Comparison of ENCODE assay signal across 8 cellular contexts in genomic region chr7:1432411-1433082, GRCh38. TPM values are rescaled to one million over a fixed set of nuclear protein-coding genes. Genes with fewer than 3 reads are reported as not detected.
DNase-seq lines count a peak whose midpoint lies in the region; ATAC-seq and TF ChIP-seq lines count a peak whose summit lies in the region.

No MANE protein-coding gene starts in this region.

- POLR2A ChIA-PET in CD4-positive, alpha-beta T cell (lab: Charles Lee): no interaction called here

- no peak for TF ChIP-seq EP300 in neural cell (conservative IDR thresholded peaks at IDR 0.05; ENCODE audit: poor library complexity, severe bottlenecking)

- TF ChIP-seq RAD21 in neural cell (conservative IDR thresholded peaks at IDR 0.05): peak; percentile 89

- H3K4me3 ChIP-seq in HAP-1: no peak overlapping the region
- no peak overlapping the region for H3K4me3 ChIP-seq in OCI-LY3 (ENCODE audit: low read length)
- no peak overlapping the region for H3K4me3 ChIP-seq in esophagus squamous epithelium
- H3K4me3 ChIP-seq in neural cell (ENCODE audit: low read length): no peak overlapping the region

- no peak overlapping the region for H3K27ac Mint-ChIP-seq in CD4-positive, alpha-beta T cell
- H3K27ac Mint-ChIP-seq in activated T-cell treated with anti-CD3 and anti-CD28 coated beads, Interleukin-2, amount 50 U/mL, for 24 hours: no peak overlapping the region

- TF ChIP-seq POLR2A in esophagus squamous epithelium (IDR thresholded peaks at IDR 0.05): no peak

- H3K9me3 Mint-ChIP-seq in CD4-positive, alpha-beta T cell: no peaks in the 10 kb centered on the region
- no peaks in the 10 kb centered on the region for H3K9me3 Mint-ChIP-seq in activated T-cell treated with anti-CD3 and anti-CD28 coated beads, Interleukin-2, amount 50 U/mL, for 24 hours

- no peaks in the 10 kb centered on the region for H3K36me3 Mint-ChIP-seq in CD4-positive, alpha-beta T cell (ENCODE audit: low read depth)
- H3K36me3 Mint-ChIP-seq in activated T-cell treated with anti-CD3 and anti-CD28 coated beads, Interleukin-2, amount 50 U/mL, for 24 hours (ENCODE audit: low read depth): no peaks in the 10 kb centered on the region

- CTCF ChIA-PET in CD4-positive, alpha-beta T cell (lab: Charles Lee): interaction anchor here (1.0 to 2.8 kb wide), 4 partner anchors 15 to 207 kb away, joined by 3 to 12 read pairs (median 6); no protein-coding TSS in a partner anchor

- H3K27ac ChIP-seq in CD4-positive, alpha-beta T cell (ENCODE audit: low read depth, low read length): no peak overlapping the region
- no peak overlapping the region for H3K27ac ChIP-seq in OCI-LY3 (ENCODE audit: low read length)
- no peak overlapping the region for H3K27ac ChIP-seq in esophagus squamous epithelium
- no peak overlapping the region for H3K27ac ChIP-seq in neural cell (ENCODE audit: low read length)

- 15 to 34% methylated on average over 8 to 10 of the region's 30 CpGs for WGBS in esophagus squamous epithelium, 2 donors

- intact Hi-C loops in CD4-positive, alpha-beta T cell (cut with DNase I, micrococcal nuclease): loop anchor here (1.0 to 5.0 kb wide), 5 partner anchors 15 to 240 kb away; no protein-coding TSS in a partner anchor
- intact Hi-C loops in esophagus squamous epithelium (cut with DNase I): loop anchor here (5.0 kb wide), 1 partner anchor 40 kb away; no protein-coding TSS in a partner anchor

- no peak overlapping the region for H3K4me3 Mint-ChIP-seq in CD4-positive, alpha-beta T cell
- no peak overlapping the region for H3K4me3 Mint-ChIP-seq in activated T-cell treated with anti-CD3 and anti-CD28 coated beads, Interleukin-2, amount 50 U/mL, for 24 hours

- H3K36me3 ChIP-seq in HAP-1 (replicated peaks): no peaks in the 10 kb centered on the region
- no peaks in the 10 kb centered on the region for H3K36me3 ChIP-seq in OCI-LY3 (replicated peaks; ENCODE audit: low read depth, low read length)
- H3K36me3 ChIP-seq in esophagus squamous epithelium: peaks cover 0 to 27% (median under 1%) of the 10 kb centered on the region in 3 donors
- H3K36me3 ChIP-seq in neural cell (ENCODE audit: insufficient read depth, low read length): no peaks in the 10 kb centered on the region

- peaks cover 5% of the 10 kb centered on the region for H3K4me1 Mint-ChIP-seq in CD4-positive, alpha-beta T cell (ENCODE audit: low read depth)
- peaks cover 2% of the 10 kb centered on the region for H3K4me1 Mint-ChIP-seq in activated T-cell treated with anti-CD3 and anti-CD28 coated beads, Interleukin-2, amount 50 U/mL, for 24 hours (ENCODE audit: low read depth)

- H3F3A ChIP-seq in neural cell (ENCODE audit: insufficient read depth, low read length, poor library complexity, severe bottlenecking): no peaks in the 10 kb centered on the region

- DNase-seq in CD4-positive, alpha-beta T cell: peak; percentile 64 to 88 (median 75)
- DNase-seq in HAP-1 (ENCODE audit: low spot score in 2 of 2) (peak; percentile 38 to 89), esophagus squamous epithelium (lab: John Stamatoyannopoulos, UW) (no peak), stromal cell of bone marrow (ENCODE audit: low read depth) (peak; percentile 28)
- DNase-seq in activated T-cell treated with anti-CD3 and anti-CD28 coated beads, Interleukin-2, amount 50 U/mL, for 24 hours: peak; percentile 90

- no peaks in the 10 kb centered on the region for H3K9me2 ChIP-seq in neural cell (ENCODE audit: insufficient read depth, low read length)

- H3K79me2 ChIP-seq in OCI-LY3 (ENCODE audit: low read length): no peaks in the 10 kb centered on the region
- H3K79me2 ChIP-seq in neural cell (replicated peaks; ENCODE audit: insufficient read depth, low read length): no peaks in the 10 kb centered on the region

- TF ChIP-seq CTCF in CD4-positive, alpha-beta T cell (IDR thresholded peaks at IDR 0.05): peak; percentile 97
- peak; percentile 69 for TF ChIP-seq CTCF in OCI-LY3 (IDR thresholded peaks at IDR 0.05; ENCODE audit: low read depth, low read length)
- TF ChIP-seq CTCF in esophagus squamous epithelium (IDR thresholded peaks at IDR 0.05): peak; percentile 91 to 99 (median 94)
- TF ChIP-seq CTCF in neural cell (IDR thresholded peaks at IDR 0.05; ENCODE audit: poor library complexity, severe bottlenecking): peak; percentile 92

- ATAC-seq in CD4-positive, alpha-beta T cell (ENCODE audit: poor library complexity): peak; percentile 98
- no peak for ATAC-seq in HG02884 (IDR thresholded peaks at IDR 0.05; ENCODE audit: unreplicated experiment)

- H3K9ac ChIP-seq in OCI-LY3 (ENCODE audit: low read length): no peak overlapping the region
- no peak overlapping the region for H3K9ac ChIP-seq in neural cell (ENCODE audit: low read length)

- in situ Hi-C loops in HAP-1 (cut with MboI; ENCODE audit: low sequenced_read_pairs): no loop called here

- H2AFZ ChIP-seq in OCI-LY3 (ENCODE audit: low read depth, low read length) (no peak overlapping the region), neural cell (ENCODE audit: low read depth, low read length) (no peak overlapping the region)

- H3K4me1 ChIP-seq in HAP-1: no peaks in the 10 kb centered on the region
- no peaks in the 10 kb centered on the region for H3K4me1 ChIP-seq in OCI-LY3 (ENCODE audit: low read length)
- peaks cover 0 to 23% (median 4%) of the 10 kb centered on the region in 3 donors for H3K4me1 ChIP-seq in esophagus squamous epithelium

- H3K4me2 ChIP-seq in OCI-LY3 (ENCODE audit: low read length): peak overlapping the region; percentile 20; the same call in 1 of the 2 replicates
- H3K4me2 ChIP-seq in neural cell (ENCODE audit: low read length): no peak overlapping the region

- no peaks in the 10 kb centered on the region for H3K27me3 ChIP-seq in CD4-positive, alpha-beta T cell (ENCODE audit: control insufficient read depth, insufficient read depth, low read length)
- H3K27me3 ChIP-seq in HAP-1 (ENCODE audit: low read depth): no peaks in the 10 kb centered on the region; the same call in 1 of the 2 replicates
- H3K27me3 ChIP-seq in OCI-LY3 (ENCODE audit: low read depth, low read length): no peaks in the 10 kb centered on the region
- H3K27me3 ChIP-seq in esophagus squamous epithelium: peaks cover 0 to 49% (median 2%) of the 10 kb centered on the region in 4 donors
- no peaks in the 10 kb centered on the region for H3K27me3 ChIP-seq in neural cell (ENCODE audit: insufficient read depth, low read depth, low read length)

- peaks cover 5% of the 10 kb centered on the region for H3K27me3 Mint-ChIP-seq in CD4-positive, alpha-beta T cell
- H3K27me3 Mint-ChIP-seq in activated T-cell treated with anti-CD3 and anti-CD28 coated beads, Interleukin-2, amount 50 U/mL, for 24 hours: peaks cover 9% of the 10 kb centered on the region

- H3K9me3 ChIP-seq in CD4-positive, alpha-beta T cell (ENCODE audit: control insufficient read depth, low read length): no peaks in the 10 kb centered on the region
- H3K9me3 ChIP-seq in HAP-1 (no peaks in the 10 kb centered on the region), OCI-LY3 (ENCODE audit: insufficient read depth, low read length) (no peaks in the 10 kb centered on the region), esophagus squamous epithelium (no peaks in the 10 kb centered on the region), neural cell (ENCODE audit: low read length) (no peaks in the 10 kb centered on the region)

- H4K20me1 ChIP-seq in OCI-LY3 (ENCODE audit: insufficient read depth, low read length) (no peaks in the 10 kb centered on the region), neural cell (ENCODE audit: insufficient read depth) (no peaks in the 10 kb centered on the region)

TF ChIP-seq in neural cell, 6 proteins besides CTCF, POLR2A, EP300 and RAD21:
- TF ChIP-seq SMC3 (conservative IDR thresholded peaks at IDR 0.05; ENCODE audit: poor library complexity): peak; percentile 91
- TF ChIP-seq, protein P1, sequence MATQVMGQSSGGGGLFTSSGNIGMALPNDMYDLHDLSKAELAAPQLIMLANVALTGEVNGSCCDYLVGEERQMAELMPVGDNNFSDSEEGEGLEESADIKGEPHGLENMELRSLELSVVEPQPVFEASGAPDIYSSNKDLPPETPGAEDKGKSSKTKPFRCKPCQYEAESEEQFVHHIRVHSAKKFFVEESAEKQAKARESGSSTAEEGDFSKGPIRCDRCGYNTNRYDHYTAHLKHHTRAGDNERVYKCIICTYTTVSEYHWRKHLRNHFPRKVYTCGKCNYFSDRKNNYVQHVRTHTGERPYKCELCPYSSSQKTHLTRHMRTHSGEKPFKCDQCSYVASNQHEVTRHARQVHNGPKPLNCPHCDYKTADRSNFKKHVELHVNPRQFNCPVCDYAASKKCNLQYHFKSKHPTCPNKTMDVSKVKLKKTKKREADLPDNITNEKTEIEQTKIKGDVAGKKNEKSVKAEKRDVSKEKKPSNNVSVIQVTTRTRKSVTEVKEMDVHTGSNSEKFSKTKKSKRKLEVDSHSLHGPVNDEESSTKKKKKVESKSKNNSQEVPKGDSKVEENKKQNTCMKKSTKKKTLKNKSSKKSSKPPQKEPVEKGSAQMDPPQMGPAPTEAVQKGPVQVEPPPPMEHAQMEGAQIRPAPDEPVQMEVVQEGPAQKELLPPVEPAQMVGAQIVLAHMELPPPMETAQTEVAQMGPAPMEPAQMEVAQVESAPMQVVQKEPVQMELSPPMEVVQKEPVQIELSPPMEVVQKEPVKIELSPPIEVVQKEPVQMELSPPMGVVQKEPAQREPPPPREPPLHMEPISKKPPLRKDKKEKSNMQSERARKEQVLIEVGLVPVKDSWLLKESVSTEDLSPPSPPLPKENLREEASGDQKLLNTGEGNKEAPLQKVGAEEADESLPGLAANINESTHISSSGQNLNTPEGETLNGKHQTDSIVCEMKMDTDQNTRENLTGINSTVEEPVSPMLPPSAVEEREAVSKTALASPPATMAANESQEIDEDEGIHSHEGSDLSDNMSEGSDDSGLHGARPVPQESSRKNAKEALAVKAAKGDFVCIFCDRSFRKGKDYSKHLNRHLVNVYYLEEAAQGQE (IDR thresholded peaks at IDR 0.05; ENCODE audit: borderline replicate concordance): no peak
- no peak for TF ChIP-seq MXI1 (conservative IDR thresholded peaks at IDR 0.05; ENCODE audit: poor library complexity, severe bottlenecking)
- no peak for TF ChIP-seq TAF1 (IDR thresholded peaks at IDR 0.05; ENCODE audit: low read depth)

RNA-seq across cellular contexts. Expression of gene MICALL2, which starts 26.7 kb away (rescaled TPM):
- 1 to 10 TPM; 1.9 to 2.2 TPM for total RNA-seq in CD4-positive, alpha-beta T cell
- total RNA-seq in esophagus squamous epithelium: 10 to 100 TPM; 14.1 to 17.5 (median 16.5) TPM
- 12.8 and 20.1 TPM in 2 replicates for polyA plus RNA-seq in neural cell
- 5.6 and 6.9 TPM in 2 replicates for polyA minus RNA-seq in neural cell

Comparison
In these comparisons a context has a peak if more than half of its experiments do, and no peak if none do; other contexts are left out.
1. RNA of gene MICALL2, which starts 26.7 kb away (total RNA-seq): 14.1 to 17.5 TPM in esophagus squamous epithelium; 1.9 to 2.2 TPM in CD4-positive, alpha-beta T cell; every median in the first group is over 4 times any median in the second.
2. Peak in every context shown above with its lines, with median percentiles within 50 percentile points of each other: CTCF ChIP-seq.